In the genomic region with DNA sequence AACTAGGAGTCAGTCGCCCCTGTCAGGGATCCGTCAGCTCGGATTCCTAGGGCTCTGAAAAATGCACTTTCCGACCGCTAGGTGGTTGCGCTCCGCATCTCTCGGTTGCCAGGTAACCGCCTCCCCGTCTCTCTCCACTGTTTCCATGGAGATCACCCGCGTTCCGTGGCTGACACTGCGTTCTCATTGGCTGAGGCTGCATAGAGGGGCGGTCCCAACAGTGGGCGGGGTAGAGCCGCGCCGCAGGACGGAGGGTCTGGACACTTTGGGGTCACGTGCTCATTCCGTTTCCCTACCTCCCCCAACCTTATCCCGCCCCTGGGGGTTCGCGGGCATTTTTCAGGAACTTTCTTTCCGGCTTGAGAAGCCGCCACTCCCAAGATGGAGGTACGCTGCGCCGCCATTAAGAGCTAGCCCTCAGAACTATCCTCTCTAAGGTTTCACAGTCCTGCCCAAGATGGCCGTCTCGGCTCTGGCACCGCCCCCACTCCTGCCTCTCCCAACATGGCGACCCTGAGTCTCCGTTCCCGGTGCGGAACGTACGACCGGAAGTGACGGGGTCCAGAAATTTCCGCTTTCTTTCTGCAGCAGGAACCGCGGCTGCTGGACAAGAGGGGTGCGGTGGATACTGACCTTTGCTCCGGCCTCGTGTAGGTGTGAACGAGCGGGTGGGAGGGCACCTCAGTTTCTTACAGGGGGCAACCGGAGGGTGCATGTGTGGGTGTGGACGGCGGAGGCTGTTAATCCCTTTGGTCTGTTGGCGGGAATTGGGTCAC, we compare ENCODE assay signal across 8 cellular contexts. TPM values are rescaled to one million over a fixed set of nuclear protein-coding genes. Genes with fewer than 3 reads are reported as not detected.
DNase-seq lines count a peak whose midpoint lies in the region; ATAC-seq, FAIRE-seq and TF ChIP-seq lines count a peak whose summit lies in the region.

A gene (minus strand): TSS at position 65 of the 776 bp plus-strand sequence. CDS start 105 bp downstream, outside the sequence.
A gene with protein sequence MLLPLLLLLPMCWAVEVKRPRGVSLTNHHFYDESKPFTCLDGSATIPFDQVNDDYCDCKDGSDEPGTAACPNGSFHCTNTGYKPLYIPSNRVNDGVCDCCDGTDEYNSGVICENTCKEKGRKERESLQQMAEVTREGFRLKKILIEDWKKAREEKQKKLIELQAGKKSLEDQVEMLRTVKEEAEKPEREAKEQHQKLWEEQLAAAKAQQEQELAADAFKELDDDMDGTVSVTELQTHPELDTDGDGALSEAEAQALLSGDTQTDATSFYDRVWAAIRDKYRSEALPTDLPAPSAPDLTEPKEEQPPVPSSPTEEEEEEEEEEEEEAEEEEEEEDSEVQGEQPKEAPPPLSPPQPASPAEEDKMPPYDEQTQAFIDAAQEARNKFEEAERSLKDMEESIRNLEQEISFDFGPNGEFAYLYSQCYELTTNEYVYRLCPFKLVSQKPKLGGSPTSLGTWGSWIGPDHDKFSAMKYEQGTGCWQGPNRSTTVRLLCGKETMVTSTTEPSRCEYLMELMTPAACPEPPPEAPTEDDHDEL (plus strand): TSS at position 579 of the 776 bp plus-strand sequence. CDS start 483 bp downstream, outside the sequence.

- peaks cover 14% of the 10 kb centered on the region for H3K4me1 Mint-ChIP-seq in activated CD4-positive, alpha-beta T cell treated with anti-CD3 and anti-CD28 coated beads for 36 hours

- peaks cover 10% of the 10 kb centered on the region for H3K36me3 ChIP-seq in BJ (ENCODE audit: control insufficient read depth, insufficient read depth, low read length)

- peak within 1 kb of the TSS; percentile 98 for H3K4me3 Mint-ChIP-seq in activated CD4-positive, alpha-beta T cell treated with anti-CD3 and anti-CD28 coated beads for 36 hours

- no peaks in the 10 kb centered on the region for H3K9me3 Mint-ChIP-seq in activated CD4-positive, alpha-beta T cell treated with anti-CD3 and anti-CD28 coated beads for 36 hours (ENCODE audit: low read depth)

- no peaks in the 10 kb centered on the region for H3K27me3 ChIP-seq in BJ (ENCODE audit: control insufficient read depth, insufficient read depth, low read length)

- H3K36me3 Mint-ChIP-seq in activated CD4-positive, alpha-beta T cell treated with anti-CD3 and anti-CD28 coated beads for 36 hours (ENCODE audit: low read depth): peaks cover 22% of the 10 kb centered on the region

- POLR2A ChIA-PET in BJ (lab: Charles Lee): no interaction called here
- POLR2A ChIA-PET in activated CD4-positive, alpha-beta T cell treated with anti-CD3 and anti-CD28 coated beads for 36 hours (lab: Charles Lee): interaction anchor here (0.6 to 1.4 kb wide), 7 partner anchors 8 to 257 kb away, joined by 3 to 8 read pairs (median 4); no protein-coding TSS in a partner anchor

- no peaks in the 10 kb centered on the region for H3K27me3 Mint-ChIP-seq in activated CD4-positive, alpha-beta T cell treated with anti-CD3 and anti-CD28 coated beads for 36 hours

- peak; percentile 88 for TF ChIP-seq CTCF in BJ (IDR thresholded peaks at IDR 0.05; ENCODE audit: insufficient read depth, low read depth, low read length)

- DNase-seq in BJ (ENCODE audit: low read depth) (peak; percentile 100), NCI-H510A (lab: John Stamatoyannopoulos, UW) (peak; percentile 100), kidney tubule cell (ENCODE audit: low spot score) (peak; percentile 100)
- DNase-seq in activated CD4-positive, alpha-beta T cell treated with anti-CD3 and anti-CD28 coated beads for 36 hours: peak; percentile 99
- peak; percentile 91 to 100 (median 98) for DNase-seq in stimulated activated CD4-positive, alpha-beta T cell treated with anti-CD3 and anti-CD28 coated beads, Interleukin-1b, Interleukin-23, amount 100 ng/mL, for 24 hours (ENCODE audit: low read depth in 4 of 4, low spot score in 1 of 4)

- CTCF ChIA-PET in BJ (lab: Yijun Ruan, JAX): interaction anchor here (0.6 to 3.4 kb wide), 17 partner anchors 9 to 407 kb away, joined by 3 to 34 read pairs (median 3); a partner anchor contains a TSS
- CTCF ChIA-PET in activated CD4-positive, alpha-beta T cell treated with anti-CD3 and anti-CD28 coated beads for 36 hours (lab: Charles Lee): interaction anchor here (0.6 to 3.3 kb wide), 20 partner anchors 12 to 499 kb away, joined by 3 to 27 read pairs (median 3); a partner anchor contains a TSS

- FAIRE-seq in colon (lab: Jason Lieb, UNC): peak; percentile 90

- ATAC-seq in HG03439 (IDR thresholded peaks at IDR 0.05; ENCODE audit: unreplicated experiment): peak; percentile 90
- ATAC-seq in activated CD4-positive, alpha-beta T cell treated with anti-CD3 and anti-CD28 coated beads for 36 hours: peak; percentile 96

- H3K4me3 ChIP-seq in BJ (ENCODE audit: low read depth, low read length): peak within 1 kb of the TSS; percentile 76

- intact Hi-C loops in activated CD4-positive, alpha-beta T cell treated with anti-CD3 and anti-CD28 coated beads for 36 hours (cut with DNase I, micrococcal nuclease): loop anchor here (1.0 to 5.0 kb wide), 16 partner anchors 47 to 564 kb away; a partner anchor contains a TSS

- peak within 1 kb of the TSS; percentile 99 for H3K27ac Mint-ChIP-seq in activated CD4-positive, alpha-beta T cell treated with anti-CD3 and anti-CD28 coated beads for 36 hours

- TF ChIP-seq POLR2A in GM19193 (IDR thresholded peaks at IDR 0.05; ENCODE audit: extremely low read depth, insufficient read depth, insufficient read length): peak; percentile 81

RNA-seq across cellular contexts. Expression of the first gene that starts in this region (rescaled TPM):
- polyA plus RNA-seq in BJ (2011; rRNA removed): 0.16 and 0.38 TPM in 2 replicates
- not detected in 2 replicates for polyA minus RNA-seq in BJ (2011; rRNA and poly(A)+ RNA removed)
- total RNA-seq in activated CD4-positive, alpha-beta T cell treated with anti-CD3 and anti-CD28 coated beads for 36 hours: under 1 TPM; 0.16 to 0.25 TPM

RNA-seq across cellular contexts. Expression of the second gene that starts in this region (rescaled TPM):
- 137 and 348 TPM in 2 replicates for polyA plus RNA-seq in BJ (2011; rRNA removed)
- polyA minus RNA-seq in BJ (2011; rRNA and poly(A)+ RNA removed): 107 and 140 TPM in 2 replicates
- total RNA-seq in activated CD4-positive, alpha-beta T cell treated with anti-CD3 and anti-CD28 coated beads for 36 hours: 100 to 1,000 TPM; 225 to 269 TPM

Comparison
In these comparisons a context has a peak if more than half of its experiments do, and no peak if none do; other contexts are left out.
1. Peak in every context shown above with its lines: DNase-seq, ATAC-seq and H3K4me3 ChIP-seq.